ENCODE assay signal across 1 cellular context in genomic region chr6:16690244-16691142, GRCh38.
A peak's percentile ranks its signal among the peaks of the same experiment; 100 is the strongest.
TF ChIP-seq lines count a peak whose summit lies in the region.

No MANE protein-coding gene starts in this region.

TF ChIP-seq in K562, 482 proteins besides CTCF, POLR2A, EP300 and RAD21 (continued from another document):
- no peak for TF ChIP-seq ZNF583 (CRISPR knock-in tag; IDR thresholded peaks at IDR 0.05)
- TF ChIP-seq HMG20A (CRISPR knock-in tag; conservative IDR thresholded peaks at IDR 0.05), result no peak
- TF ChIP-seq WHSC1 (IDR thresholded peaks at IDR 0.05; ENCODE audit: low read length), result no peak
- TF ChIP-seq SOX6 (IDR thresholded peaks at IDR 0.05), result peak; percentile 46; the same call in 1 of the 2 replicates
- 0 out of 2 replicates have a peak, but pooled peaks have one; percentile 12 for TF ChIP-seq SPI1 (IDR thresholded peaks at IDR 0.05; ENCODE audit: borderline replicate concordance, low read depth, low read length)
- TF ChIP-seq CREB1 (IDR thresholded peaks at IDR 0.05), result no peak
- no peak for TF ChIP-seq CREB1 (CRISPR knock-in tag; IDR thresholded peaks at IDR 0.05)
- TF ChIP-seq MLLT1 (IDR thresholded peaks at IDR 0.05), result no peak
- TF ChIP-seq MAFK (IDR thresholded peaks at IDR 0.05; ENCODE audit: low read length), result no peak
